Comparison of ENCODE assay signal across 9 cellular contexts in genomic region chr22:37454857-37455686, GRCh38. TPM values are rescaled to one million over a fixed set of nuclear protein-coding genes. Genes with fewer than 3 reads are reported as not detected.
DNase-seq lines count a peak whose midpoint lies in the region; ATAC-seq lines count a peak whose summit lies in the region.
"Had no signal": no experiment of that assay in that cellular context is flagged by ENCODE, and none has a peak within 500 bp of the region (broad histone marks: within the 10 kb centered on the region; RNA-seq: fewer than 3 reads in every experiment).

No MANE protein-coding gene starts in this region.

- no peaks in the 10 kb centered on the region for H3K27me3 Mint-ChIP-seq in activated T-helper 17 cell treated with anti-CD3 and anti-CD28 coated beads, Interleukin-2, amount 50 U/mL, for 72 hours
- no peaks in the 10 kb centered on the region for H3K27me3 Mint-ChIP-seq in activated CD4-positive, alpha-beta T cell treated with anti-CD3 and anti-CD28 coated beads, Interleukin-2, amount 10 ng/mL, durations not matched to agents 7 days and 5 days

- DNase-seq in AG08396 (ENCODE audit: low spot score) (peak; percentile 64), HuH-7 (ENCODE audit: low spot score) (peak; percentile 71), left kidney (ENCODE audit: low read depth, low spot score) (peak; percentile 58)
- DNase-seq in activated CD4-positive, alpha-beta T cell treated with anti-CD3 and anti-CD28 coated beads, Interleukin-2, amount 10 ng/mL, durations not matched to agents 7 days and 5 days, result no peak
- DNase-seq: NK-92 treated with Interleukin-12 subunit alpha and Interleukin-12 subunit beta, amount 100 ng/mL, for 24 hours had no signal

- H3K4me3 Mint-ChIP-seq in activated T-helper 17 cell treated with anti-CD3 and anti-CD28 coated beads, Interleukin-2, amount 50 U/mL, for 72 hours, result no peak overlapping the region
- no peak overlapping the region for H3K4me3 Mint-ChIP-seq in activated CD4-positive, alpha-beta T cell treated with anti-CD3 and anti-CD28 coated beads, Interleukin-2, amount 10 ng/mL, durations not matched to agents 7 days and 5 days

- ATAC-seq in activated T-helper 17 cell treated with anti-CD3 and anti-CD28 coated beads, Interleukin-2, amount 50 U/mL, for 72 hours (replicated peaks), result no peak
- ATAC-seq in GM18517 (IDR thresholded peaks at IDR 0.05; ENCODE audit: unreplicated experiment), result no peak
- no peak for ATAC-seq in HG03139 (IDR thresholded peaks at IDR 0.05; ENCODE audit: unreplicated experiment)
- ATAC-seq in HG02610 (IDR thresholded peaks at IDR 0.05; ENCODE audit: unreplicated experiment), result no peak

- CTCF ChIA-PET in activated CD4-positive, alpha-beta T cell treated with anti-CD3 and anti-CD28 coated beads, Interleukin-2, amount 10 ng/mL, durations not matched to agents 7 days and 5 days (lab: Charles Lee), result interaction anchor here (0.7 to 1.2 kb wide), 2 partner anchors 195 to 487 kb away, joined by 3 read pairs; no protein-coding TSS in a partner anchor

- no peaks in the 10 kb centered on the region for H3K9me3 Mint-ChIP-seq in activated T-helper 17 cell treated with anti-CD3 and anti-CD28 coated beads, Interleukin-2, amount 50 U/mL, for 72 hours
- H3K9me3 Mint-ChIP-seq in activated CD4-positive, alpha-beta T cell treated with anti-CD3 and anti-CD28 coated beads, Interleukin-2, amount 10 ng/mL, durations not matched to agents 7 days and 5 days, result no peaks in the 10 kb centered on the region

- POLR2A ChIA-PET in activated CD4-positive, alpha-beta T cell treated with anti-CD3 and anti-CD28 coated beads, Interleukin-2, amount 10 ng/mL, durations not matched to agents 7 days and 5 days (lab: Charles Lee), result no interaction called here

- H3K4me1 Mint-ChIP-seq in activated T-helper 17 cell treated with anti-CD3 and anti-CD28 coated beads, Interleukin-2, amount 50 U/mL, for 72 hours, result peaks cover 9% of the 10 kb centered on the region
- H3K4me1 Mint-ChIP-seq in activated CD4-positive, alpha-beta T cell treated with anti-CD3 and anti-CD28 coated beads, Interleukin-2, amount 10 ng/mL, durations not matched to agents 7 days and 5 days, result peaks cover 10% of the 10 kb centered on the region

- H3K36me3 Mint-ChIP-seq in activated T-helper 17 cell treated with anti-CD3 and anti-CD28 coated beads, Interleukin-2, amount 50 U/mL, for 72 hours (ENCODE audit: low read depth), result peaks cover 22% of the 10 kb centered on the region
- H3K36me3 Mint-ChIP-seq in activated CD4-positive, alpha-beta T cell treated with anti-CD3 and anti-CD28 coated beads, Interleukin-2, amount 10 ng/mL, durations not matched to agents 7 days and 5 days (ENCODE audit: low read depth), result peaks cover 2% of the 10 kb centered on the region

- peak overlapping the region; percentile 29 for H3K27ac Mint-ChIP-seq in activated T-helper 17 cell treated with anti-CD3 and anti-CD28 coated beads, Interleukin-2, amount 50 U/mL, for 72 hours
- no peak overlapping the region for H3K27ac Mint-ChIP-seq in activated CD4-positive, alpha-beta T cell treated with anti-CD3 and anti-CD28 coated beads, Interleukin-2, amount 10 ng/mL, durations not matched to agents 7 days and 5 days

RNA-seq across cellular contexts. Expression of gene ELFN2, which starts 27.8 kb away (rescaled TPM):
- 1 to 10 TPM in 1 of 2 donors, under 1 TPM in 1; 0.24 to 2.2 TPM for total RNA-seq in activated T-helper 17 cell treated with anti-CD3 and anti-CD28 coated beads, Interleukin-2, amount 50 U/mL, for 72 hours
- under 1 TPM; 0.10 to 0.23 TPM for total RNA-seq in activated CD4-positive, alpha-beta T cell treated with anti-CD3 and anti-CD28 coated beads, Interleukin-2, amount 10 ng/mL, durations not matched to agents 7 days and 5 days

RNA-seq across cellular contexts. Expression of gene MFNG, which starts 31.1 kb away (rescaled TPM):
- total RNA-seq in activated T-helper 17 cell treated with anti-CD3 and anti-CD28 coated beads, Interleukin-2, amount 50 U/mL, for 72 hours, result 100 to 1,000 TPM; 170 to 245 TPM
- 100 to 1,000 TPM; 218 to 219 TPM for total RNA-seq in activated CD4-positive, alpha-beta T cell treated with anti-CD3 and anti-CD28 coated beads, Interleukin-2, amount 10 ng/mL, durations not matched to agents 7 days and 5 days
